7 cellular contexts compared by ENCODE assay signal in the genomic region with DNA sequence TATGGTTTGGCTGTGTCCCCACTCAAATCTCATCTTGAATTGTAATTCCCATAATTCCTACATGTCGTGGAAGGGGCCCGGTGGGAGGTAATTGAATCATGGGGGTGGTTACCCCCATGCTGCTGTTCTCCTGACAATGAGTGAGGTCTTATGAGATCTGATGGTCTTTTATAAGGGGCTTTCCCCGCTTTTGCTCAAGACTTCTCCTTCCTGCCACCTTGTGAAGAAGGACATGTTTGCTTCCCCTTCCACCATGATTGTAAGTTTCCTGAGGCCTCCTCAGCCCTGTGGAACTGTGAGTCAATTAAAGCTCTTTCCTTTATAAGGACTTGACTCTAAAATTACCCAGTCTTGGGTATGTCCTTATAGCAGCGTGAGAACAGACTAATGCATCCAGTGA. TPM values are rescaled to one million over a fixed set of nuclear protein-coding genes. Genes with fewer than 3 reads are reported as not detected.
"Had no signal": no experiment of that assay in that cellular context is flagged by ENCODE, and none has a peak within 500 bp of the region (broad histone marks: within the 10 kb centered on the region; RNA-seq: fewer than 3 reads in every experiment).

No MANE protein-coding gene starts in this region.

RNA-seq across cellular contexts. Expression of a gene that starts 1.8 kb away (rescaled TPM):
- total RNA-seq: HT-29, NCI-H460, PC-9, Peyer's patch, RPMI7951 had no signal

RNA-seq across cellular contexts. Expression of a gene that starts 2.8 kb away (rescaled TPM):
- total RNA-seq: HT-29, PC-9, Right ventricle myocardium inferior, RPMI7951, SJCRH30 had no signal

RNA-seq across cellular contexts. Expression of a gene that starts 28.9 kb away (rescaled TPM):
- total RNA-seq: HT-29, NCI-H460, PC-9, Peyer's patch, Right ventricle myocardium inferior, RPMI7951, SJCRH30 had no signal
